ENCODE assay signal across 14 cellular contexts in genomic region chr5:77181173-77181572, GRCh38. TPM values are rescaled to one million over a fixed set of nuclear protein-coding genes. Genes with fewer than 3 reads are reported as not detected.
DNase-seq lines count a peak whose midpoint lies in the region; TF ChIP-seq lines count a peak whose summit lies in the region.
"Had no signal": no experiment of that assay in that cellular context is flagged by ENCODE, and none has a peak within 500 bp of the region (broad histone marks: within the 10 kb centered on the region; RNA-seq: fewer than 3 reads in every experiment).

No MANE protein-coding gene starts in this region.

- no peaks in the 10 kb centered on the region for H3K9me3 Mint-ChIP-seq in activated naive CD8-positive, alpha-beta T cell treated with anti-CD3 and anti-CD28 coated beads for 36 hours

- peaks cover 4% of the 10 kb centered on the region for H3K4me1 Mint-ChIP-seq in activated naive CD8-positive, alpha-beta T cell treated with anti-CD3 and anti-CD28 coated beads for 36 hours
- H3K4me1 Mint-ChIP-seq: activated B cell treated with CpG ODN at 0.5 μM for 24 hours had no signal

- H3K4me1 ChIP-seq in ES-I3 (ENCODE audit: insufficient read depth, low read length), result 0 out of 2 replicates have a peak, but pooled peaks cover 3% of the 10 kb centered on the region
- H3K4me1 ChIP-seq: HAP-1 had no signal

- H3K36me3 ChIP-seq in ES-I3 (ENCODE audit: insufficient read depth, low read length), result no peaks in the 10 kb centered on the region
- H3K36me3 ChIP-seq: HAP-1, heart left ventricle had no signal

- TF ChIP-seq CTCF in GM10248 (IDR thresholded peaks at IDR 0.05; ENCODE audit: control extremely low read depth, extremely low read depth, low read depth, missing control alignments), result no peak

- POLR2A ChIA-PET in GM10248 (lab: Yijun Ruan, JAX), result no interaction called here

- peak overlapping the region; percentile 14 for H3K4me3 Mint-ChIP-seq in activated naive CD8-positive, alpha-beta T cell treated with anti-CD3 and anti-CD28 coated beads for 36 hours
- H3K4me3 Mint-ChIP-seq: activated B cell treated with CpG ODN at 0.5 μM for 24 hours had no signal

- no peak for DNase-seq in activated naive CD8-positive, alpha-beta T cell treated with anti-CD3 and anti-CD28 coated beads for 36 hours
- DNase-seq in retina, result peak; percentile 40
- no peak for DNase-seq in GM10248 (ENCODE audit: extremely low spot score)
- DNase-seq in AG08395 (ENCODE audit: low spot score), result no peak
- no peak for DNase-seq in activated CD4-positive, alpha-beta T cell treated with anti-CD3 and anti-CD28 coated beads, Interleukin-2, amount 50 U/mL, for 4 hours
- DNase-seq in NCI-H1930 (lab: John Stamatoyannopoulos, UW), result no peak
- DNase-seq: activated B cell treated with CpG ODN at 0.5 μM for 24 hours; stimulated activated CD4-positive, alpha-beta T cell treated with anti-CD3 and anti-CD28 coated beads, Interleukin-4, amount 100 ng/mL, for 4 hours; stimulated activated naive CD4-positive, alpha-beta T cell treated with Interleukin-2 at 50 U/mL for 16 hours had no signal

- peak overlapping the region; percentile 56; the same call in 1 of the 2 replicates for H3K9ac ChIP-seq in ES-I3 (ENCODE audit: low read depth, low read length)

- no peaks in the 10 kb centered on the region for H3K36me3 Mint-ChIP-seq in activated naive CD8-positive, alpha-beta T cell treated with anti-CD3 and anti-CD28 coated beads for 36 hours
- H3K36me3 Mint-ChIP-seq: CD14-positive monocyte had no signal

- peaks cover 57% of the 10 kb centered on the region for H3K27me3 Mint-ChIP-seq in activated naive CD8-positive, alpha-beta T cell treated with anti-CD3 and anti-CD28 coated beads for 36 hours

- H3K9me3 ChIP-seq in ES-I3 (ENCODE audit: control insufficient read depth, insufficient read depth, low read length) (no peaks in the 10 kb centered on the region), iPS-18c (ENCODE audit: control insufficient read depth, insufficient read depth, low read length) (peaks cover 6% of the 10 kb centered on the region)
- H3K9me3 ChIP-seq: HAP-1 had no signal

- H3K27ac Mint-ChIP-seq in activated naive CD8-positive, alpha-beta T cell treated with anti-CD3 and anti-CD28 coated beads for 36 hours, result no peak overlapping the region
- H3K27ac Mint-ChIP-seq: activated B cell treated with CpG ODN at 0.5 μM for 24 hours, CD14-positive monocyte had no signal

- CTCF ChIA-PET in GM10248 (lab: Yijun Ruan, JAX), result interaction anchor here (0.9 to 1.0 kb wide), 2 partner anchors 13 to 314 kb away, joined by 3 read pairs; no protein-coding TSS in a partner anchor

- peak overlapping the region; percentile 38 for H3K4me3 ChIP-seq in iPS-18c (ENCODE audit: insufficient read depth, low read depth, low read length)
- H3K4me3 ChIP-seq: HAP-1 had no signal

RNA-seq across cellular contexts. Expression of gene PDE8B, which starts 29.3 kb away (rescaled TPM):
- under 1 TPM in 1 of 2 experiments, not detected in 1; 0.16 TPM for total RNA-seq in activated naive CD8-positive, alpha-beta T cell treated with anti-CD3 and anti-CD28 coated beads for 36 hours
- total RNA-seq: activated B cell treated with CpG ODN at 0.5 μM for 24 hours had no signal
